1 cellular context compared by ENCODE assay signal in the genomic region with DNA sequence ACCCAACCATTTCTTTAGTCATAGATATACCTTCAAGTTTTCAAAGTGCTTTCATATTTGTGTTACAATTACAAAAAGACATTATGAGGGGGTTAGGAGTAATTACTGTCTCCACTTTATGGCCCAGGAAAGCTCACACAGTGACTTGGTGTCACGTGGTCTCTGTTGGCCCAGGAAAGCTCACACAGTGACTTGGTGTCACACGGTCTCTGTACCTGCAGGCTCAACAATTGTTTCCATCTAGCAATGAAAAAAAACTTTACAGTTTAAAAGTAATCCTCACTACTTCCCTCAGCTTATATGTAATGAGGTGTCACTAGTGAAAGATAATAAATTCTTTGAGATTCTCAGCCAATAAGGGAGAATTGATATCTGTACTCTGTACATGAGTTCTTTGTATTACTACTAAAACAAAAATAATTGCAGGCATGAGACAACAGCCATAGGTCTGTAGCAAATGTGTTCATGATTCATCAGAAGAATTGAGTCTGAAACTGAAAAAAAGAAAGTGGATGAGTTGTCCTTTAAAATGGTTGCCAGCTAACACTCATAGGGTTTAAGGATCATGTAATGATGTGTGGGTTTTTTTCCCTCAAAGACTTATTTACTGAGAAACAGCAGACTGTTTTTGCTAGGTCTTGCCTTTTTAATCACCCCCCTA.
TF ChIP-seq lines count a peak whose summit lies in the region.

No MANE protein-coding gene starts in this region.

TF ChIP-seq in HCT116, 20 proteins besides CTCF, POLR2A, EP300 and RAD21 (continued from another document):
- TF ChIP-seq, protein P1, sequence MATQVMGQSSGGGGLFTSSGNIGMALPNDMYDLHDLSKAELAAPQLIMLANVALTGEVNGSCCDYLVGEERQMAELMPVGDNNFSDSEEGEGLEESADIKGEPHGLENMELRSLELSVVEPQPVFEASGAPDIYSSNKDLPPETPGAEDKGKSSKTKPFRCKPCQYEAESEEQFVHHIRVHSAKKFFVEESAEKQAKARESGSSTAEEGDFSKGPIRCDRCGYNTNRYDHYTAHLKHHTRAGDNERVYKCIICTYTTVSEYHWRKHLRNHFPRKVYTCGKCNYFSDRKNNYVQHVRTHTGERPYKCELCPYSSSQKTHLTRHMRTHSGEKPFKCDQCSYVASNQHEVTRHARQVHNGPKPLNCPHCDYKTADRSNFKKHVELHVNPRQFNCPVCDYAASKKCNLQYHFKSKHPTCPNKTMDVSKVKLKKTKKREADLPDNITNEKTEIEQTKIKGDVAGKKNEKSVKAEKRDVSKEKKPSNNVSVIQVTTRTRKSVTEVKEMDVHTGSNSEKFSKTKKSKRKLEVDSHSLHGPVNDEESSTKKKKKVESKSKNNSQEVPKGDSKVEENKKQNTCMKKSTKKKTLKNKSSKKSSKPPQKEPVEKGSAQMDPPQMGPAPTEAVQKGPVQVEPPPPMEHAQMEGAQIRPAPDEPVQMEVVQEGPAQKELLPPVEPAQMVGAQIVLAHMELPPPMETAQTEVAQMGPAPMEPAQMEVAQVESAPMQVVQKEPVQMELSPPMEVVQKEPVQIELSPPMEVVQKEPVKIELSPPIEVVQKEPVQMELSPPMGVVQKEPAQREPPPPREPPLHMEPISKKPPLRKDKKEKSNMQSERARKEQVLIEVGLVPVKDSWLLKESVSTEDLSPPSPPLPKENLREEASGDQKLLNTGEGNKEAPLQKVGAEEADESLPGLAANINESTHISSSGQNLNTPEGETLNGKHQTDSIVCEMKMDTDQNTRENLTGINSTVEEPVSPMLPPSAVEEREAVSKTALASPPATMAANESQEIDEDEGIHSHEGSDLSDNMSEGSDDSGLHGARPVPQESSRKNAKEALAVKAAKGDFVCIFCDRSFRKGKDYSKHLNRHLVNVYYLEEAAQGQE (IDR thresholded peaks at IDR 0.05; ENCODE audit: low read depth): no peak
- TF ChIP-seq FOSL1 (IDR thresholded peaks at IDR 0.05; ENCODE audit: low read depth) (no peak), EZH2phosphoT487 (IDR thresholded peaks at IDR 0.05; ENCODE audit: borderline replicate concordance) (no peak), CBX3 (IDR thresholded peaks at IDR 0.05; ENCODE audit: low read depth) (no peak), ATF3 (IDR thresholded peaks at IDR 0.05) (no peak), SP1 (IDR thresholded peaks at IDR 0.05; ENCODE audit: low read depth) (no peak), EZH2 (IDR thresholded peaks at IDR 0.05) (no peak), SIN3A (IDR thresholded peaks at IDR 0.05; ENCODE audit: low read depth) (no peak), TCF7L2 (IDR thresholded peaks at IDR 0.05; ENCODE audit: borderline replicate concordance, extremely low read depth, insufficient read depth, insufficient read length) (no peak), EGR1 (IDR thresholded peaks at IDR 0.05; ENCODE audit: low read depth) (no peak), CEBPB (IDR thresholded peaks at IDR 0.05; ENCODE audit: low read depth) (no peak)
- TF ChIP-seq, protein P2, sequence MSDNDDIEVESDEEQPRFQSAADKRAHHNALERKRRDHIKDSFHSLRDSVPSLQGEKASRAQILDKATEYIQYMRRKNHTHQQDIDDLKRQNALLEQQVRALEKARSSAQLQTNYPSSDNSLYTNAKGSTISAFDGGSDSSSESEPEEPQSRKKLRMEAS (IDR thresholded peaks at IDR 0.05): no peak
